In the genomic region with DNA sequence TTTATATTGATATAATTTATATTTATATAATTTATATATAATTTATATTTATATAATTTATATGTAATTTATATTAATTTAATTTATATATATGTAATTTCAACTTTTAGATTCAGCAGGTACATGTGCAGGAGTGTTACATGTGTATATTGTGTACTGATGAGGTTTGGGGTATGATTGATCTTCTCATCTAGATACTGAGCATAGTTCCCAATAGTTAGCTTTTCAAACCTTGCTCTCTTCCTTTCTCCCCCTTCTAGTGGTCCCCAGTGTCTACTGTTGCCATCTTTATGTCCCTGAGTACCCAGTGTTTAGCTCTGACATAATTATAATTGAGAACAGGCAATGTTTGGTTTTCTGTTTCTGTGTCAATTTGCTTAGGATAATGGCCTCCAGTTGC, we compare ENCODE assay signal across 26 cellular contexts.
DNase-seq lines count a peak whose midpoint lies in the region; ATAC-seq lines count a peak whose summit lies in the region.
"Had no signal": no experiment of that assay in that cellular context is flagged by ENCODE, and none has a peak within 500 bp of the region (broad histone marks: within the 10 kb centered on the region; RNA-seq: fewer than 3 reads in every experiment).

No MANE protein-coding gene starts in this region.

- DNase-seq in SIG-M5 treated with dmso at 0.1 percent for 504 hours (lab: John Stamatoyannopoulos, UW; ENCODE audit: unreplicated experiment) (peak; percentile 3), SIG-M5 (lab: John Stamatoyannopoulos, UW) (no peak), SK-N-DZ (ENCODE audit: low spot score) (peak; percentile 11), NCI-H146 (lab: John Stamatoyannopoulos, UW) (no peak), midbrain (lab: John Stamatoyannopoulos, UW) (no peak), sciatic nerve (ENCODE audit: low spot score) (no peak)
- DNase-seq: ACHN; activated CD4-positive, alpha-beta T cell treated with anti-CD3 and anti-CD28 coated beads, Interleukin-2, amount 50 U/mL, for 48 hours; activated T-cell treated with anti-CD3 and anti-CD28 coated beads, Interleukin-2, amount 50 U/mL, for 48 hours; BE2C; CD8-positive, alpha-beta T cell; central memory CD4-positive, alpha-beta T cell; cortex of kidney; effector memory CD4-positive, alpha-beta T cell; EL; hippocampal formation; immature natural killer cell; mesenchymal stem cell; NCI-H2029 treated with DMSO at 0.1 percent for 48 hours; NCI-H446; SJCRH30; trophoblast cell had no signal

- intact Hi-C loops in sciatic nerve (cut with DNase I): no loop called here

- ATAC-seq in GM18873 (IDR thresholded peaks at IDR 0.05; ENCODE audit: low FRiP score, unreplicated experiment) (peak; percentile 75), HG03354 (IDR thresholded peaks at IDR 0.05; ENCODE audit: poor library complexity, severe bottlenecking, unreplicated experiment) (peak; percentile 71), sciatic nerve (no peak)
- ATAC-seq: CD8-positive, alpha-beta T cell; left lobe of liver; stimulated activated effector memory CD8-positive, alpha-beta T cell treated with anti-CD3 and anti-CD28 coated beads, Interleukin-12 subunit alpha, Interleukin-12 subunit beta, amount 100 ng/mL, for 72 hours had no signal

Comparison
In these comparisons a context has a peak if more than half of its experiments do, and no peak if none do; other contexts are left out.
1. DNase-seq: peak in SIG-M5 treated with dmso at 0.1 percent for 504 hours (single experiment) and SK-N-DZ (single experiment); none in SIG-M5 (single experiment), NCI-H146 (single experiment), midbrain (single experiment) and sciatic nerve (single experiment).